ENCODE assay signal across 10 cellular contexts in genomic region chr10:6091630-6092029, GRCh38. TPM values are rescaled to one million over a fixed set of nuclear protein-coding genes. Genes with fewer than 3 reads are reported as not detected.
DNase-seq lines count a peak whose midpoint lies in the region; ATAC-seq and TF ChIP-seq lines count a peak whose summit lies in the region.
"Had no signal": no experiment of that assay in that cellular context is flagged by ENCODE, and none has a peak within 500 bp of the region (broad histone marks: within the 10 kb centered on the region; RNA-seq: fewer than 3 reads in every experiment).

No MANE protein-coding gene starts in this region.

- WGBS in neuronal stem cell (ENCODE audit: extremely low coverage in 2 of 2, insufficient read length in 2 of 2, insufficient replicate concordance in 1 of 2), 2 donors, result no CpG with 5 or more reads among the region's 1 CpG

- H3K27ac ChIP-seq in BLaER1 (no peak overlapping the region; the same call in 1 of the 2 replicates), neuronal stem cell (replicated peaks; ENCODE audit: low read length) (no peak overlapping the region)
- H3K27ac ChIP-seq: upper lobe of right lung had no signal

- peak; percentile 32 for DNase-seq in GF-D8 (lab: John Stamatoyannopoulos, UW)
- peak; percentile 64 for DNase-seq in activated CD8-positive, alpha-beta T cell treated with anti-CD3 and anti-CD28 coated beads for 36 hours
- peak; percentile 25 for DNase-seq in islet precursor cell
- DNase-seq in NOMO-1 treated with DMSO at 0.1 percent for 48 hours (lab: John Stamatoyannopoulos, UW; ENCODE audit: unreplicated experiment), result no peak
- no peak for DNase-seq in cerebellum (ENCODE audit: low spot score)
- no peak for DNase-seq in neuronal stem cell (ENCODE audit: low spot score)
- DNase-seq: kidney glomerular epithelial cell, upper lobe of right lung had no signal

- no peaks in the 10 kb centered on the region for H3K9me3 Mint-ChIP-seq in activated CD8-positive, alpha-beta T cell treated with anti-CD3 and anti-CD28 coated beads for 36 hours

- POLR2A ChIA-PET in activated CD8-positive, alpha-beta T cell treated with anti-CD3 and anti-CD28 coated beads for 36 hours (lab: Charles Lee), result interaction anchor here (0.7 to 4.9 kb wide), 15 partner anchors 15 to 72 kb away, joined by 3 to 39 read pairs (median 4); partner anchors contain the start of gene IL2RA

- peaks cover 57% of the 10 kb centered on the region for H3K4me1 ChIP-seq in BLaER1
- H3K4me1 ChIP-seq in neuronal stem cell (ENCODE audit: control insufficient read depth in 2 of 2, insufficient read depth in 1 of 2, low read depth in 1 of 2, low read length in 2 of 2), result peaks cover 3 to 5% of the 10 kb centered on the region in 2 donors

- H3K4me2 ChIP-seq in BLaER1 (peak overlapping the region; percentile 64), neuronal stem cell (ENCODE audit: insufficient read depth, low read length, poor library complexity, severe bottlenecking) (no peak overlapping the region)

- no peak overlapping the region for H2AK5ac ChIP-seq in neuronal stem cell (ENCODE audit: low read depth, low read length)

- H3K4ac ChIP-seq in neuronal stem cell (ENCODE audit: low read length), result no peak overlapping the region

- TF ChIP-seq CTCF in activated CD8-positive, alpha-beta T cell treated with anti-CD3 and anti-CD28 coated beads for 36 hours (IDR thresholded peaks at IDR 0.05), result no peak

- peaks cover 56% of the 10 kb centered on the region for H3K36me3 Mint-ChIP-seq in activated CD8-positive, alpha-beta T cell treated with anti-CD3 and anti-CD28 coated beads for 36 hours (ENCODE audit: low read depth)

- H3K36me3 ChIP-seq in BLaER1 (peaks cover 26% of the 10 kb centered on the region), neuronal stem cell (replicated peaks in 1 of 2; ENCODE audit: control insufficient read depth in 2 of 2, insufficient read depth in 2 of 2, low read length in 2 of 2) (peaks cover 0 to 30% of the 10 kb centered on the region in 2 donors)
- H3K36me3 ChIP-seq: upper lobe of right lung had no signal

- H3K14ac ChIP-seq in neuronal stem cell (ENCODE audit: low read length), result no peak overlapping the region

- H2BK120ac ChIP-seq in neuronal stem cell (ENCODE audit: low read depth, low read length), result no peak overlapping the region

- H3K18ac ChIP-seq in neuronal stem cell (ENCODE audit: low read length), result no peak overlapping the region

- H2BK12ac ChIP-seq in neuronal stem cell (ENCODE audit: low read length), result no peak overlapping the region

- no peak overlapping the region for H2BK5ac ChIP-seq in neuronal stem cell (ENCODE audit: low read length)

- H2BK15ac ChIP-seq in neuronal stem cell (ENCODE audit: low read length), result no peak overlapping the region

- H3K4me3 ChIP-seq in BLaER1, result no peak overlapping the region
- no peak overlapping the region for H3K4me3 ChIP-seq in neuronal stem cell (ENCODE audit: low read length in 2 of 2)
- H3K4me3 ChIP-seq: upper lobe of right lung had no signal

- H3K9ac ChIP-seq in BLaER1 (peak overlapping the region; percentile 28; the same call in 1 of the 2 replicates), neuronal stem cell (ENCODE audit: low read depth, low read length, poor library complexity) (no peak overlapping the region)

- ATAC-seq in activated CD8-positive, alpha-beta T cell treated with anti-CD3 and anti-CD28 coated beads for 36 hours, result peak; percentile 28
- ATAC-seq in GM18907 (IDR thresholded peaks at IDR 0.05; ENCODE audit: unreplicated experiment), result no peak
- ATAC-seq: upper lobe of right lung had no signal

- H2AFZ ChIP-seq in neuronal stem cell (ENCODE audit: low read length), result no peak overlapping the region

- CTCF ChIA-PET in activated CD8-positive, alpha-beta T cell treated with anti-CD3 and anti-CD28 coated beads for 36 hours (lab: Charles Lee), result interaction anchor here (0.7 to 3.4 kb wide), 11 partner anchors 15 to 310 kb away, joined by 3 to 11 read pairs (median 3); no protein-coding TSS in a partner anchor

- peaks cover 77% of the 10 kb centered on the region for H4K20me1 ChIP-seq in BLaER1

- peaks cover 68% of the 10 kb centered on the region for H3K4me1 Mint-ChIP-seq in activated CD8-positive, alpha-beta T cell treated with anti-CD3 and anti-CD28 coated beads for 36 hours (ENCODE audit: low read depth)

- H3K79me1 ChIP-seq in neuronal stem cell (ENCODE audit: low read depth, low read length), result peaks cover 7% of the 10 kb centered on the region

- H3K27me3 ChIP-seq in BLaER1 (no peaks in the 10 kb centered on the region), neuronal stem cell (ENCODE audit: control insufficient read depth in 3 of 3, insufficient read depth in 3 of 3, low read depth in 1 of 3, low read length in 3 of 3) (no peaks in the 10 kb centered on the region)
- H3K27me3 ChIP-seq: upper lobe of right lung had no signal

- intact Hi-C loops in activated CD8-positive, alpha-beta T cell treated with anti-CD3 and anti-CD28 coated beads for 36 hours (cut with micrococcal nuclease), result no loop called here

- peak overlapping the region; percentile 72 for H3K27ac Mint-ChIP-seq in activated CD8-positive, alpha-beta T cell treated with anti-CD3 and anti-CD28 coated beads for 36 hours

- no peak overlapping the region for H3K23ac ChIP-seq in neuronal stem cell (ENCODE audit: low read depth, low read length, poor library complexity)

- no peak overlapping the region for H4K8ac ChIP-seq in neuronal stem cell (ENCODE audit: low read depth, low read length)

- H3K4me3 Mint-ChIP-seq in activated CD8-positive, alpha-beta T cell treated with anti-CD3 and anti-CD28 coated beads for 36 hours, result peak overlapping the region; percentile 84

- H3K9me3 ChIP-seq in BLaER1, result no peaks in the 10 kb centered on the region
- no peaks in the 10 kb centered on the region for H3K9me3 ChIP-seq in neuronal stem cell (replicated peaks in 1 of 2; ENCODE audit: control insufficient read depth in 2 of 2, insufficient read depth in 1 of 2, low read depth in 1 of 2, low read length in 2 of 2)
- H3K9me3 ChIP-seq: upper lobe of right lung had no signal

- H3K27me3 Mint-ChIP-seq in activated CD8-positive, alpha-beta T cell treated with anti-CD3 and anti-CD28 coated beads for 36 hours, result no peaks in the 10 kb centered on the region

- H4K91ac ChIP-seq in neuronal stem cell (ENCODE audit: low read depth, low read length, poor library complexity), result no peak overlapping the region

RNA-seq across cellular contexts. Expression of gene RBM17, which starts 2.8 kb away (rescaled TPM):
- 100 to 1,000 TPM; 284 to 285 TPM for total RNA-seq in activated CD8-positive, alpha-beta T cell treated with anti-CD3 and anti-CD28 coated beads for 36 hours
- total RNA-seq in cerebellum, result 48.1 TPM
- 75.9 TPM for polyA plus RNA-seq in neuronal stem cell (2013, experiment 1 of 2)
- 76.3 TPM for polyA plus RNA-seq in neuronal stem cell (2013, experiment 2 of 2)

RNA-seq across cellular contexts. Expression of gene IL2RA, which starts 29.5 kb away (rescaled TPM):
- total RNA-seq in activated CD8-positive, alpha-beta T cell treated with anti-CD3 and anti-CD28 coated beads for 36 hours, result 100 to 1,000 TPM; 868 to 874 TPM
- total RNA-seq in cerebellum, result not detected
- polyA plus RNA-seq in neuronal stem cell (2013, experiment 1 of 2), result not detected
- polyA plus RNA-seq in neuronal stem cell (2013, experiment 2 of 2), result not detected

Comparison
In these comparisons a context has a peak if more than half of its experiments do, and no peak if none do; other contexts are left out.
1. DNase-seq: peak in GF-D8 (single experiment), activated CD8-positive, alpha-beta T cell treated with anti-CD3 and anti-CD28 coated beads for 36 hours (single experiment) and islet precursor cell (single experiment); none in NOMO-1 treated with DMSO at 0.1 percent for 48 hours (single experiment), cerebellum (single experiment) and neuronal stem cell (single experiment).
2. RNA of gene IL2RA, which starts 29.5 kb away (total RNA-seq): 868 to 874 TPM in activated CD8-positive, alpha-beta T cell treated with anti-CD3 and anti-CD28 coated beads for 36 hours; not detected in cerebellum (single experiment); every median in the first group is over 100 times any median in the second.